In genomic region chr2:74746480-74746879, GRCh38 we compare ENCODE assay signal across 14 cellular contexts.
"Had no signal": no experiment of that assay in that cellular context is flagged by ENCODE, and none has a peak within 500 bp of the region (broad histone marks: within the 10 kb centered on the region; RNA-seq: fewer than 3 reads in every experiment).

No MANE protein-coding gene starts in this region.

- DNase-seq: activated CD4-positive, alpha-beta T cell treated with anti-CD3 and anti-CD28 coated beads for 1 hour; activated gamma-delta T cell; amniotic stem cell; caudate nucleus; gastrocnemius medialis; head of caudate nucleus; kidney glomerular epithelial cell; left ventricle myocardium superior; natural killer cell; posterior cingulate gyrus; stimulated activated naive B cell treated with anti-CD40 and anti-IgM and Interleukin-4, amounts not matched to agents 10 μg/mL and 1 μg/mL and 100 μg/mL, for 72 hours; T-helper 2 cell had no signal

- H3K4me1 ChIP-seq: gastrocnemius medialis had no signal

- H3K36me3 ChIP-seq: gastrocnemius medialis had no signal

- H3K27ac ChIP-seq: gastrocnemius medialis, VCaP had no signal

- H3K9me3 ChIP-seq: gastrocnemius medialis had no signal

- ATAC-seq: activated naive CD4-positive, alpha-beta T cell treated with anti-CD3 and anti-CD28 coated beads, Interleukin-2, amount 50 U/mL, for 72 hours; gastrocnemius medialis; left ventricle myocardium superior; natural killer cell; stimulated activated naive B cell treated with anti-CD40 and anti-IgM and Interleukin-4, amounts not matched to agents 10 μg/mL and 1 μg/mL and 100 μg/mL, for 72 hours had no signal

- H3K27me3 ChIP-seq: gastrocnemius medialis had no signal

- H3K4me3 ChIP-seq: gastrocnemius medialis had no signal
